In genomic region chr6:143021543-143021942, GRCh38 we compare ENCODE assay signal across 31 cellular contexts.
"Had no signal": no experiment of that assay in that cellular context is flagged by ENCODE, and none has a peak within 500 bp of the region (broad histone marks: within the 10 kb centered on the region; RNA-seq: fewer than 3 reads in every experiment).

No MANE protein-coding gene starts in this region.

- H3K27me3 Mint-ChIP-seq: naive B cell; naive thymus-derived CD8-positive, alpha-beta T cell; stimulated activated memory B cell treated with anti-CD40 and anti-IgM and Interleukin-4, amounts not matched to agents 10 μg/mL and 1 μg/mL and 100 μg/mL, for 72 hours; stimulated activated naive CD8-positive, alpha-beta T cell treated with anti-CD3 and anti-CD28 coated beads, Interleukin-15, amount 100 ng/mL, for 72 hours had no signal

- H3K36me3 Mint-ChIP-seq: naive B cell; naive thymus-derived CD8-positive, alpha-beta T cell; neural progenitor cell; stimulated activated memory B cell treated with anti-CD40 and anti-IgM and Interleukin-4, amounts not matched to agents 10 μg/mL and 1 μg/mL and 100 μg/mL, for 72 hours had no signal

- H3K9me3 ChIP-seq: ovary, suprapubic skin, testis, tibial artery, transverse colon, upper lobe of left lung, uterus had no signal

- H3K4me1 ChIP-seq: neural progenitor cell, parathyroid adenoma, psoas muscle, spleen, suprapubic skin, testis, tibial artery, transverse colon, upper lobe of left lung, uterus had no signal

- H3K27ac ChIP-seq: neural progenitor cell, ovary, parathyroid adenoma, psoas muscle, skin epidermis, spleen, suprapubic skin, testis, tibial artery, transverse colon, upper lobe of left lung, uterus had no signal

- H3K4me3 Mint-ChIP-seq: naive B cell; naive thymus-derived CD8-positive, alpha-beta T cell; nephron; neural progenitor cell; stimulated activated memory B cell treated with anti-CD40 and anti-IgM and Interleukin-4, amounts not matched to agents 10 μg/mL and 1 μg/mL and 100 μg/mL, for 72 hours; stimulated activated naive CD8-positive, alpha-beta T cell treated with anti-CD3 and anti-CD28 coated beads, Interleukin-15, amount 100 ng/mL, for 72 hours had no signal

- H3K36me3 ChIP-seq: neural progenitor cell, ovary, spleen, suprapubic skin, tibial artery, transverse colon, upper lobe of left lung, uterus had no signal

- H3K9me3 Mint-ChIP-seq: nephron, neural progenitor cell had no signal

- H3K27ac Mint-ChIP-seq: naive B cell; nephron; neural progenitor cell; progenitor cell of endocrine pancreas; stimulated activated memory B cell treated with anti-CD40 and anti-IgM and Interleukin-4, amounts not matched to agents 10 μg/mL and 1 μg/mL and 100 μg/mL, for 72 hours had no signal

- H3K9ac ChIP-seq: neural progenitor cell, parathyroid adenoma had no signal

- ATAC-seq: naive thymus-derived CD8-positive, alpha-beta T cell; psoas muscle; right cardiac atrium; sciatic nerve; stimulated activated memory B cell treated with anti-CD40 and anti-IgM and Interleukin-4, amounts not matched to agents 10 μg/mL and 1 μg/mL and 100 μg/mL, for 72 hours; stimulated activated naive CD8-positive, alpha-beta T cell treated with anti-CD3 and anti-CD28 coated beads, Interleukin-15, amount 100 ng/mL, for 72 hours; stimulated activated naive CD8-positive, alpha-beta T cell treated with anti-CD3 and anti-CD28 coated beads, Interleukin-15, Interleukin-2, amounts not matched to agents 100 U/mL and 50 U/mL, for 24 hours had no signal

- DNase-seq: naive B cell; naive thymus-derived CD8-positive, alpha-beta T cell; occipital lobe; ovary; posterior cingulate gyrus; psoas muscle; right cardiac atrium; spleen; stimulated activated CD4-positive, alpha-beta T cell treated with anti-CD3 and anti-CD28 coated beads, Interleukin-12 subunit alpha, Interleukin-12 subunit beta, amount 100 ng/mL, for 4 hours; stimulated activated CD4-positive, alpha-beta T cell treated with anti-CD3 and anti-CD28 coated beads, Interleukin-1b, Interleukin-23, amount 100 ng/mL, for 48 hours; stimulated activated CD4-positive, alpha-beta T cell treated with anti-CD3 and anti-CD28 coated beads, Interleukin-4, amount 100 ng/mL, for 1 hour; stimulated activated CD4-positive, alpha-beta T cell treated with anti-CD3 and anti-CD28 coated beads, Interleukin-4, amount 100 ng/mL, for 4 hours; stimulated activated CD8-positive, alpha-beta memory T cell treated with anti-CD3 and anti-CD28 coated beads, Interleukin-4, amount 100 ng/mL, for 48 hours; stimulated activated naive CD4-positive, alpha-beta T cell; stimulated activated naive CD8-positive, alpha-beta T cell treated with anti-CD3 and anti-CD28 coated beads, Interleukin-15, amount 100 ng/mL, for 72 hours; stimulated activated naive CD8-positive, alpha-beta T cell treated with anti-CD3 and anti-CD28 coated beads, Interleukin-15, Interleukin-2, amounts not matched to agents 100 U/mL and 50 U/mL, for 24 hours; substantia nigra; testis; tibial artery; transverse colon; upper lobe of left lung; uterus had no signal

- H3K4me3 ChIP-seq: neural progenitor cell, ovary, psoas muscle, skin epidermis, smooth muscle cell, spleen, suprapubic skin, testis, tibial artery, transverse colon, upper lobe of left lung, uterus had no signal

- H3K4me2 ChIP-seq: neural progenitor cell, smooth muscle cell had no signal

- H3K27me3 ChIP-seq: neural progenitor cell, ovary, spleen, suprapubic skin, testis, tibial artery, transverse colon, upper lobe of left lung, uterus had no signal

- H3K79me2 ChIP-seq: parathyroid adenoma had no signal

- H3K4me1 Mint-ChIP-seq: naive B cell; naive thymus-derived CD8-positive, alpha-beta T cell; neural progenitor cell; stimulated activated memory B cell treated with anti-CD40 and anti-IgM and Interleukin-4, amounts not matched to agents 10 μg/mL and 1 μg/mL and 100 μg/mL, for 72 hours; stimulated activated naive CD8-positive, alpha-beta T cell treated with anti-CD3 and anti-CD28 coated beads, Interleukin-15, amount 100 ng/mL, for 72 hours had no signal

- H2AFZ ChIP-seq: neural progenitor cell, parathyroid adenoma had no signal
